29 cellular contexts compared by ENCODE assay signal in the genomic region with DNA sequence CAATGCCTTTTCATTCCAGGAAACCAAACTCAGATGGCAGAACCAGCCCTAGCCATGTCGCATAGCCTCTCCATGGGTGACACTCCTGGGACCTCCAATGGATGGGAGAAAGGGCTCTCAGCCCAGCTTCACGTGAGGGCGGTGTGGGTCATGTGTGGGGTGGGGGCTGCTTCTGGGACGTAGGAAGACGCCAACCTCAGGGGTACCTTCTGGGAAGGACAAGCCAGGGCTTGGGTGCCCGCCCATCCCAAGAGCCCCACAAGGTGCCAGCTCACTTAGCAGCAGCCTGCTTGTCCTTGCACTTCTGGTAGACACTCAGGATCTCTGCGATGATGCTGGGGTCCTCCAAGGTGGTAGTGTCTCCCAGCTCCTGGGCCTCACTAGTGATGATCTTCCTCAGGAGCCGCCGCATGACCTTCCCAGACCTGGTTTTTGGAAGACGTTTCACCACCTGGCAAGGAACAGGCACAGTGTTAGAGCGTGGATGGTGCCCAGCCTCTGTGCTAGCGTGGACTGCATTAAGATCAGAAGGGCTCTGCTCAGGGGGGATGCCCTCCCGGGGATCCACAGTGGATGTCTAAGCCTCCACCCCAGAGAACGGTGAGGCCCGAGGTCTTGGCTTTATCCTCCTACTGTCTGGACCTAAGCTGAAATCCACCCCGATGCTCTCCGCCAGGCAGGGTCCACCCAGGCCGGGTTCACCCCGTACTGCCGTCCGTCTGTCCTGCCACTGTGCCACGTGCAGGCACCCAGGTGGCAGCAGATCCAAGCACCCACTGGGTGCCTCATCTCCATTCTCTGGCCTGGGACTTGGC. TPM values are rescaled to one million over a fixed set of nuclear protein-coding genes. Genes with fewer than 3 reads are reported as not detected.
DNase-seq lines count a peak whose midpoint lies in the region; ATAC-seq lines count a peak whose summit lies in the region.
"Had no signal": no experiment of that assay in that cellular context is flagged by ENCODE, and none has a peak within 500 bp of the region (broad histone marks: within the 10 kb centered on the region; RNA-seq: fewer than 3 reads in every experiment).

No MANE protein-coding gene starts in this region.

- H3K4me3 ChIP-seq in stomach smooth muscle (ENCODE audit: low read length in 2 of 2) = no peak overlapping the region
- H3K4me3 ChIP-seq: GM23338, skin epidermis had no signal

- H3K4me1 Mint-ChIP-seq in activated CD8-positive, alpha-beta memory T cell treated with anti-CD3 and anti-CD28 coated beads, Interleukin-2, amount 10 ng/mL, durations not matched to agents 7 days and 5 days = no peaks in the 10 kb centered on the region
- H3K4me1 Mint-ChIP-seq: GM23338; naive thymus-derived CD8-positive, alpha-beta T cell; stimulated activated naive B cell treated with anti-CD40 and anti-IgM and Interleukin-4, amounts not matched to agents 10 μg/mL and 1 μg/mL and 100 μg/mL, for 72 hours had no signal

- no peaks in the 10 kb centered on the region for H3K9me3 ChIP-seq in stomach smooth muscle (ENCODE audit: control insufficient read depth in 2 of 2, low read length in 2 of 2)

- peaks cover 3% of the 10 kb centered on the region for H3K9me3 Mint-ChIP-seq in activated CD8-positive, alpha-beta memory T cell treated with anti-CD3 and anti-CD28 coated beads, Interleukin-2, amount 10 ng/mL, durations not matched to agents 7 days and 5 days (ENCODE audit: low read depth)
- H3K9me3 Mint-ChIP-seq: activated naive CD4-positive, alpha-beta T cell treated with anti-CD3 and anti-CD28 coated beads, Interleukin-2, amount 50 U/mL, for 72 hours; CD4-positive, alpha-beta T cell; effector memory CD8-positive, alpha-beta T cell; naive thymus-derived CD8-positive, alpha-beta T cell had no signal

- no peak overlapping the region for H3K4me3 Mint-ChIP-seq in activated CD8-positive, alpha-beta memory T cell treated with anti-CD3 and anti-CD28 coated beads, Interleukin-2, amount 10 ng/mL, durations not matched to agents 7 days and 5 days
- H3K4me3 Mint-ChIP-seq: CD4-positive, alpha-beta T cell; effector memory CD8-positive, alpha-beta T cell; GM23338; naive thymus-derived CD8-positive, alpha-beta T cell; stimulated activated naive B cell treated with anti-CD40 and anti-IgM and Interleukin-4, amounts not matched to agents 10 μg/mL and 1 μg/mL and 100 μg/mL, for 72 hours had no signal

- peaks cover 21 to 45% of the 10 kb centered on the region in 2 donors for H3K36me3 ChIP-seq in stomach smooth muscle (ENCODE audit: control insufficient read depth in 2 of 2, insufficient read depth in 2 of 2, low read length in 2 of 2)

- ATAC-seq in activated CD8-positive, alpha-beta memory T cell treated with anti-CD3 and anti-CD28 coated beads, Interleukin-2, amount 10 ng/mL, durations not matched to agents 7 days and 5 days = no peak
- ATAC-seq in GM18867 (IDR thresholded peaks at IDR 0.05; ENCODE audit: unreplicated experiment) (no peak), GM21825 (IDR thresholded peaks at IDR 0.05; ENCODE audit: unreplicated experiment) (no peak)
- ATAC-seq: activated naive CD4-positive, alpha-beta T cell treated with anti-CD3 and anti-CD28 coated beads, Interleukin-2, amount 50 U/mL, for 72 hours; effector memory CD8-positive, alpha-beta T cell; GM23338; naive thymus-derived CD8-positive, alpha-beta T cell; Panc1; stimulated activated naive B cell treated with anti-CD40 and anti-IgM and Interleukin-4, amounts not matched to agents 10 μg/mL and 1 μg/mL and 100 μg/mL, for 72 hours had no signal

- peaks cover 9% of the 10 kb centered on the region for H3K36me3 Mint-ChIP-seq in activated CD8-positive, alpha-beta memory T cell treated with anti-CD3 and anti-CD28 coated beads, Interleukin-2, amount 10 ng/mL, durations not matched to agents 7 days and 5 days

- H3K4me1 ChIP-seq in stomach smooth muscle (ENCODE audit: control insufficient read depth, insufficient read depth, low read length) = peaks cover 54% of the 10 kb centered on the region

- no peak overlapping the region for H3K9ac ChIP-seq in stomach smooth muscle (ENCODE audit: low read length in 2 of 2)

- H3K27ac ChIP-seq in stomach smooth muscle (ENCODE audit: low read length) = peak overlapping the region; percentile 58
- H3K27ac ChIP-seq: skin epidermis had no signal

- CTCF ChIA-PET in activated CD8-positive, alpha-beta memory T cell treated with anti-CD3 and anti-CD28 coated beads, Interleukin-2, amount 10 ng/mL, durations not matched to agents 7 days and 5 days (lab: Charles Lee) = interaction anchor here (1.0 to 1.5 kb wide), 3 partner anchors 12 to 55 kb away, joined by 3 to 4 read pairs (median 3); no protein-coding TSS in a partner anchor

- peak; percentile 50 for DNase-seq in activated CD8-positive, alpha-beta memory T cell treated with anti-CD3 and anti-CD28 coated beads for 24 hours
- DNase-seq in activated CD8-positive, alpha-beta memory T cell treated with anti-CD3 and anti-CD28 coated beads, Interleukin-2, amount 50 U/mL, for 4 hours = no peak
- DNase-seq in activated CD8-positive, alpha-beta memory T cell treated with anti-CD3 and anti-CD28 coated beads, Interleukin-2, amount 10 ng/mL, durations not matched to agents 7 days and 5 days = peak; percentile 34
- DNase-seq in mesenteric fat pad (ENCODE audit: low spot score) (peak; percentile 75), NCI-H69 (lab: John Stamatoyannopoulos, UW) (no peak)
- DNase-seq: activated CD4-positive, alpha-beta T cell treated with anti-CD3 and anti-CD28 coated beads for 4 hours; AML-193; anterior cingulate cortex; effector memory CD8-positive, alpha-beta T cell; erythroblast; midbrain; naive thymus-derived CD8-positive, alpha-beta T cell; NCI-H1694; NCI-H446; NCI-H774; occipital lobe; SHP77; stimulated activated naive B cell treated with anti-CD40 and anti-IgM and Interleukin-4, amounts not matched to agents 10 μg/mL and 1 μg/mL and 100 μg/mL, for 72 hours had no signal

- no peaks in the 10 kb centered on the region for H3K27me3 Mint-ChIP-seq in activated CD8-positive, alpha-beta memory T cell treated with anti-CD3 and anti-CD28 coated beads, Interleukin-2, amount 10 ng/mL, durations not matched to agents 7 days and 5 days
- H3K27me3 Mint-ChIP-seq: CD4-positive, alpha-beta T cell; effector memory CD8-positive, alpha-beta T cell; naive thymus-derived CD8-positive, alpha-beta T cell; stimulated activated naive B cell treated with anti-CD40 and anti-IgM and Interleukin-4, amounts not matched to agents 10 μg/mL and 1 μg/mL and 100 μg/mL, for 72 hours had no signal

- no peak overlapping the region for H3K27ac Mint-ChIP-seq in activated CD8-positive, alpha-beta memory T cell treated with anti-CD3 and anti-CD28 coated beads, Interleukin-2, amount 10 ng/mL, durations not matched to agents 7 days and 5 days
- H3K27ac Mint-ChIP-seq: CD4-positive, alpha-beta T cell; effector memory CD8-positive, alpha-beta T cell; GM23338; stimulated activated naive B cell treated with anti-CD40 and anti-IgM and Interleukin-4, amounts not matched to agents 10 μg/mL and 1 μg/mL and 100 μg/mL, for 72 hours had no signal

- H3K27me3 ChIP-seq in stomach smooth muscle (ENCODE audit: control insufficient read depth in 1 of 2, insufficient read depth in 2 of 2, low read length in 2 of 2) = no peaks in the 10 kb centered on the region

RNA-seq across cellular contexts. Expression of gene APMAP, which starts 15.1 kb away (rescaled TPM):
- 10 to 100 TPM; 47.5 to 56.0 TPM for total RNA-seq in activated CD8-positive, alpha-beta memory T cell treated with anti-CD3 and anti-CD28 coated beads, Interleukin-2, amount 10 ng/mL, durations not matched to agents 7 days and 5 days
- total RNA-seq in mesenteric fat pad = 166 TPM

RNA-seq across cellular contexts. Expression of gene ACSS1, which starts 50.2 kb away (rescaled TPM):
- total RNA-seq in activated CD8-positive, alpha-beta memory T cell treated with anti-CD3 and anti-CD28 coated beads, Interleukin-2, amount 10 ng/mL, durations not matched to agents 7 days and 5 days = 10 to 100 TPM; 44.4 TPM
- 14.3 TPM for total RNA-seq in mesenteric fat pad

RNA-seq across cellular contexts. Expression of gene CST7, which starts 58.6 kb away (rescaled TPM):
- 100 to 1,000 TPM; 177 to 202 TPM for total RNA-seq in activated CD8-positive, alpha-beta memory T cell treated with anti-CD3 and anti-CD28 coated beads, Interleukin-2, amount 10 ng/mL, durations not matched to agents 7 days and 5 days
- 11.5 TPM for total RNA-seq in mesenteric fat pad
- total RNA-seq: A172, Daoy, GM23338, HT-29 had no signal

Comparison
In these comparisons a context has a peak if more than half of its experiments do, and no peak if none do; other contexts are left out.
1. DNase-seq: peak in activated CD8-positive, alpha-beta memory T cell treated with anti-CD3 and anti-CD28 coated beads for 24 hours (single experiment), activated CD8-positive, alpha-beta memory T cell treated with anti-CD3 and anti-CD28 coated beads, Interleukin-2, amount 10 ng/mL, durations not matched to agents 7 days and 5 days (single experiment) and mesenteric fat pad (single experiment); none in activated CD8-positive, alpha-beta memory T cell treated with anti-CD3 and anti-CD28 coated beads, Interleukin-2, amount 50 U/mL, for 4 hours (single experiment) and NCI-H69 (single experiment).
2. RNA of gene CST7, which starts 58.6 kb away (total RNA-seq): 177 to 202 TPM in activated CD8-positive, alpha-beta memory T cell treated with anti-CD3 and anti-CD28 coated beads, Interleukin-2, amount 10 ng/mL, durations not matched to agents 7 days and 5 days; 11.5 TPM in mesenteric fat pad (single experiment); every median in the first group is over 10 times any median in the second.